Comparison of ENCODE assay signal across 1 cellular context in the genomic region with DNA sequence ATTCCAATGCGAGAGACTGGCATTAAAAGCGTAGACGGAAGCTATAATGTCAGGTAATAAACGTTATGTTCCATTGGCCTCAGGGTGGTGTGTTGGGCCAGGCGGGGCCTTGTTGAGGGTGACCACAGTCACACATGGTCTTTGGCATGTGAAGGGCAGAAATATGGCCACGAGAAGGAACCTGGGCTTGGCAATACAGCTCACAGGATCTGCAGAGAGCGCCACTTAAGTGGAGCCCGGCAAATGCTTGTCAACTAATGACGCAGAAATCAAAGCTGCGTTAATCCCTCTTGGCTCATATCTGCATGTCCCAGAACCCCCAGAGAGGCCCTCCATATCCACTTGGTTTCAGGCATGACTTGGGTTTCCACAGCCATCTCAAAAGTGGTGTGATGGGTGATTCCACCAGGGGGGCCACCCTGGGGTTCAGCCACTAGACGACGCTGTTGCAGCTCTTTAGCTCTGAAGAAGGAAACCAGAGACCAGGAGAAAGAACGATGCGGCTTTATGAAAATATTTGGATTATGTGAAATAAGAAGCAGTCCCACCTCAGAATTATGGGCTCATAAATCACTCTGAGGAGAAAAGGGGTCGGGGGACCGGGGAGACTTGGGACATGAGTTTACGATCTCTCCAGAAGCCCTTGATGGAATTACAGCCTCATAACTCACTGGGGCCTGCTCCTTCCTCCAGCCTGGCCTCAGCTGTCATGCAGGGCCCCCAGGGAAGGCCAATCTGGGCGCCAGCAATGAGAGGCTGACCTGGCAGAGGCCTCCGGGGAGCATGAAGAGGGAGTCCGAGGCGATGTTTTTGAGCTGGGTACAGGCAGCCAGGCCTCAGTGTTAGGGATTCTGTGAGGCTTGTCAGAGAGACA.
TF ChIP-seq lines count a peak whose summit lies in the region.

No MANE protein-coding gene starts in this region.

TF ChIP-seq in HepG2, 621 proteins besides CTCF, POLR2A, EP300 and RAD21:
- TF ChIP-seq KDM6A (CRISPR knock-in tag; IDR thresholded peaks at IDR 0.05; ENCODE audit: low read depth) (no peak), ZFP62 (CRISPR knock-in tag; IDR thresholded peaks at IDR 0.05) (no peak), GPN1 (CRISPR knock-in tag; IDR thresholded peaks at IDR 0.05; ENCODE audit: borderline replicate concordance) (no peak), TEAD3 (CRISPR knock-in tag; optimal IDR thresholded peaks at IDR 0.05; ENCODE audit: borderline replicate concordance) (no peak), ZMAT3 (CRISPR knock-in tag; conservative IDR thresholded peaks at IDR 0.05) (no peak), DR1 (CRISPR knock-in tag; IDR thresholded peaks at IDR 0.05) (no peak), ZBTB7A (CRISPR knock-in tag; IDR thresholded peaks at IDR 0.05) (no peak)
- TF ChIP-seq, protein P1, sequence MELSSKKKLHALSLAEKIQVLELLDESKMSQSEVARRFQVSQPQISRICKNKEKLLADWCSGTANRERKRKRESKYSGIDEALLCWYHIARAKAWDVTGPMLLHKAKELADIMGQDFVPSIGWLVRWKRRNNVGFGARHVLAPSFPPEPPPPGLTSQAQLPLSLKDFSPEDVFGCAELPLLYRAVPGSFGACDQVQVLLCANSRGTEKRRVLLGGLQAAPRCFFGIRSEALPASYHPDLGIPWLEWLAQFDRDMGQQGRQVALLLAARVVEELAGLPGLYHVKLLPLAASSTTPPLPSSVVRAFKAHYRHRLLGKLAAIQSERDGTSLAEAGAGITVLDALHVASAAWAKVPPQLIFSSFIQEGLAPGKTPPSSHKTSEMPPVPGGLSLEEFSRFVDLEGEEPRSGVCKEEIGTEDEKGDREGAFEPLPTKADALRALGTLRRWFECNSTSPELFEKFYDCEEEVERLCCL (CRISPR knock-in tag; IDR thresholded peaks at IDR 0.05; ENCODE audit: borderline replicate concordance), result no peak
